ENCODE assay signal across 1 cellular context in the genomic region with DNA sequence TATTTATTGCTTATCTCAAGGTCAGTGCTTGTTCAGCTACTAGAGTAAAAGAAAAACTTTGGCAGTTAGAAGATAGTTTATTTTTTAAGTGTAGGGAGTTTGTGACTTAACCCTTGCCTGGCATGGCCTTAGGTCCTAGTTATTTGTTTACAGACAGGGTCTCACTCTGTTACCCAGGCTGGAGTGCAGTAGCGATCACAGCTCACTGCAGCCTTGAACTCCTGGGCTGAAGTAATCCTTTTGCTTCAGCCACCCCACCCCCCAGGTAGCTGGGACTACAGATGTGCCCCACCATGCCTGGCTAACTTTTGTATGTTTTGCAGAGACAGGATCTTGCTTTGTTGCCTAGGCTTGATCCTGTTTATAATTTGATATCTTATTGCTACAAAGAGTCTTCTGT.
TF ChIP-seq lines count a peak whose summit lies in the region.

No MANE protein-coding gene starts in this region.

TF ChIP-seq in GM23338, 12 proteins besides CTCF, POLR2A, EP300 and RAD21 (continued from another document):
- TF ChIP-seq, protein P1, sequence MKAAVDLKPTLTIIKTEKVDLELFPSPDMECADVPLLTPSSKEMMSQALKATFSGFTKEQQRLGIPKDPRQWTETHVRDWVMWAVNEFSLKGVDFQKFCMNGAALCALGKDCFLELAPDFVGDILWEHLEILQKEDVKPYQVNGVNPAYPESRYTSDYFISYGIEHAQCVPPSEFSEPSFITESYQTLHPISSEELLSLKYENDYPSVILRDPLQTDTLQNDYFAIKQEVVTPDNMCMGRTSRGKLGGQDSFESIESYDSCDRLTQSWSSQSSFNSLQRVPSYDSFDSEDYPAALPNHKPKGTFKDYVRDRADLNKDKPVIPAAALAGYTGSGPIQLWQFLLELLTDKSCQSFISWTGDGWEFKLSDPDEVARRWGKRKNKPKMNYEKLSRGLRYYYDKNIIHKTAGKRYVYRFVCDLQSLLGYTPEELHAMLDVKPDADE (IDR thresholded peaks at IDR 0.05): no peak
